Comparison of ENCODE assay signal across 1 cellular context in genomic region chr6:166307981-166308768, GRCh38.
A peak's percentile ranks its signal among the peaks of the same experiment; 100 is the strongest.
TF ChIP-seq lines count a peak whose summit lies in the region.

Gene PRR18, minus strand, starts transcription at chr6:166308392. Its CDS starts 250 bp downstream, at chr6:166308142.

TF ChIP-seq in HepG2, 621 proteins besides CTCF, POLR2A, EP300 and RAD21 (continued from another document and continues in another):
- TF ChIP-seq AFF4 (CRISPR knock-in tag; IDR thresholded peaks at IDR 0.05) (no peak), GTF2F1 (IDR thresholded peaks at IDR 0.05; ENCODE audit: low read length) (no peak), HNF4A (CRISPR knock-in tag; IDR thresholded peaks at IDR 0.05) (no peak), SYNCRIP (IDR thresholded peaks at IDR 0.05; ENCODE audit: insufficient read depth, low read depth, low read length) (no peak), EEA1 (CRISPR knock-in tag; IDR thresholded peaks at IDR 0.05; ENCODE audit: borderline replicate concordance) (0 out of 2 replicates have a peak, but pooled peaks have one; percentile 50), ZNF678 (CRISPR knock-in tag; IDR thresholded peaks at IDR 0.05) (peak; percentile 73; the same call in 1 of the 2 replicates), ARID3A (IDR thresholded peaks at IDR 0.05; ENCODE audit: low read depth, low read length) (no peak), JDP2 (CRISPR knock-in tag; IDR thresholded peaks at IDR 0.05; ENCODE audit: borderline replicate concordance) (no peak), KLF6 (CRISPR knock-in tag; IDR thresholded peaks at IDR 0.05) (0 out of 2 replicates have a peak, but pooled peaks have one; percentile 13), ZNF264 (CRISPR knock-in tag; IDR thresholded peaks at IDR 0.05) (no peak), SPEN (CRISPR knock-in tag; IDR thresholded peaks at IDR 0.05; ENCODE audit: low read depth) (peak; percentile 48; the same call in 1 of the 2 replicates), ERF (CRISPR knock-in tag; IDR thresholded peaks at IDR 0.05) (no peak), BCL3 (CRISPR knock-in tag; IDR thresholded peaks at IDR 0.05) (peak; percentile 75; the same call in 1 of the 2 replicates), POGZ (CRISPR knock-in tag; IDR thresholded peaks at IDR 0.05) (peak; percentile 42; the same call in 1 of the 2 replicates), MEIS2 (CRISPR knock-in tag; IDR thresholded peaks at IDR 0.05) (no peak), NFKBIZ (CRISPR knock-in tag; IDR thresholded peaks at IDR 0.05) (no peak), ZNF816 (CRISPR knock-in tag; IDR thresholded peaks at IDR 0.05; ENCODE audit: borderline replicate concordance) (no peak), TFDP1 (CRISPR knock-in tag; IDR thresholded peaks at IDR 0.05; ENCODE audit: borderline replicate concordance) (0 out of 2 replicates have a peak, but pooled peaks have one; percentile 3), SCMH1 (CRISPR knock-in tag; IDR thresholded peaks at IDR 0.05; ENCODE audit: borderline replicate concordance) (no peak), ISX (CRISPR knock-in tag; conservative IDR thresholded peaks at IDR 0.05) (no peak), DDIT3 (CRISPR knock-in tag; IDR thresholded peaks at IDR 0.05) (no peak), ZBTB33 (CRISPR knock-in tag; IDR thresholded peaks at IDR 0.05) (no peak), TRAFD1 (CRISPR knock-in tag; IDR thresholded peaks at IDR 0.05; ENCODE audit: borderline replicate concordance) (no peak), ZNF687 (CRISPR knock-in tag; IDR thresholded peaks at IDR 0.05) (peak; percentile 86), ZNF136 (CRISPR knock-in tag; IDR thresholded peaks at IDR 0.05; ENCODE audit: low read depth) (0 out of 2 replicates have a peak, but pooled peaks have one; percentile 52), TAF1 (CRISPR knock-in tag; IDR thresholded peaks at IDR 0.05) (no peak), TAF15 (IDR thresholded peaks at IDR 0.05; ENCODE audit: low read depth, low read length, poor library complexity, severe bottlenecking) (peak; percentile 23), ZNF800 (CRISPR knock-in tag; IDR thresholded peaks at IDR 0.05) (peak; percentile 92; the same call in 1 of the 2 replicates), MAZ (IDR thresholded peaks at IDR 0.05; ENCODE audit: borderline replicate concordance, low read depth, low read length) (no peak), MAZ (CRISPR knock-in tag; IDR thresholded peaks at IDR 0.05; ENCODE audit: low read depth) (peak; percentile 68; the same call in 1 of the 2 replicates), ETV5 (CRISPR knock-in tag; IDR thresholded peaks at IDR 0.05; ENCODE audit: borderline replicate concordance) (0 out of 2 replicates have a peak, but pooled peaks have one; percentile 28), ZBTB34 (CRISPR knock-in tag; IDR thresholded peaks at IDR 0.05) (0 out of 2 replicates have a peak, but pooled peaks have one; percentile 65), ZNF776 (CRISPR knock-in tag; IDR thresholded peaks at IDR 0.05) (peak; percentile 35; the same call in 1 of the 2 replicates), TOE1 (CRISPR knock-in tag; IDR thresholded peaks at IDR 0.05) (no peak), THRA (CRISPR knock-in tag; IDR thresholded peaks at IDR 0.05; ENCODE audit: borderline replicate concordance) (no peak), MTA1 (CRISPR knock-in tag; IDR thresholded peaks at IDR 0.05; ENCODE audit: borderline replicate concordance) (peak; percentile 86; the same call in 1 of the 2 replicates)
